Comparison of ENCODE assay signal across 15 cellular contexts in genomic region chrX:6029014-6029413, GRCh38.
A peak's percentile ranks its signal among the peaks of the same experiment; 100 is the strongest.
DNase-seq lines count a peak whose midpoint lies in the region; FAIRE-seq and TF ChIP-seq lines count a peak whose summit lies in the region.
"Had no signal": no experiment of that assay in that cellular context is flagged by ENCODE, and none has a peak within 500 bp of the region (broad histone marks: within the 10 kb centered on the region; RNA-seq: fewer than 3 reads in every experiment).

No MANE protein-coding gene starts in this region.

- H3K27me3 ChIP-seq in bronchial epithelial cell (ENCODE audit: control insufficient read depth, insufficient read depth, low read length), result no peaks in the 10 kb centered on the region

- H3K4me1 Mint-ChIP-seq in neural crest cell, result peaks cover 55% of the 10 kb centered on the region
- H3K4me1 Mint-ChIP-seq: CD14-positive monocyte; CD8-positive, alpha-beta memory T cell had no signal

- peak; percentile 50 for FAIRE-seq in bronchial epithelial cell (lab: Jason Lieb, UNC)
- no peak for FAIRE-seq in H54 (lab: Jason Lieb, UNC)
- FAIRE-seq: GM12878 had no signal

- H3K4me3 Mint-ChIP-seq in neural crest cell, result peak overlapping the region; percentile 22
- H3K4me3 Mint-ChIP-seq: CD14-positive monocyte; CD8-positive, alpha-beta memory T cell had no signal

- no peak for TF ChIP-seq CTCF in bronchial epithelial cell (IDR thresholded peaks at IDR 0.05; ENCODE audit: insufficient read depth, low read length, severe bottlenecking)
- TF ChIP-seq CTCF in neural crest cell (conservative IDR thresholded peaks at IDR 0.05), result no peak

- no peaks in the 10 kb centered on the region for H3K36me3 ChIP-seq in bronchial epithelial cell (ENCODE audit: control insufficient read depth, insufficient read depth, low read length)

- DNase-seq in DMS53 (lab: John Stamatoyannopoulos, UW) (peak; percentile 6), DMS53 treated with DMSO at 0.1 percent for 48 hours (lab: John Stamatoyannopoulos, UW; ENCODE audit: unreplicated experiment) (no peak), NCI-H510A (lab: John Stamatoyannopoulos, UW) (peak; percentile 34), bronchial epithelial cell (ENCODE audit: low read depth) (peak; percentile 76), neural crest cell (ENCODE audit: low read depth, low spot score) (no peak), H54 (ENCODE audit: insufficient read length, low spot score) (no peak), NCI-H446 treated with DMSO at 0.1 percent for 48 hours (lab: John Stamatoyannopoulos, UW) (no peak)
- no peak for DNase-seq in stimulated activated CD4-positive, alpha-beta T cell treated with anti-CD3 and anti-CD28 coated beads, Interleukin-4, amount 100 ng/mL, for 4 hours
- DNase-seq: Caco-2; CD8-positive, alpha-beta memory T cell; H7; IMR-90; KBM-7 had no signal

- no peak overlapping the region for H3K4me3 ChIP-seq in bronchial epithelial cell (ENCODE audit: low read depth, low read length)
- H3K4me3 ChIP-seq: GM12878 had no signal

- TF ChIP-seq POLR2A in H54 (IDR thresholded peaks at IDR 0.05; ENCODE audit: low read depth, low read length), result no peak

- no peaks in the 10 kb centered on the region for H3K27me3 Mint-ChIP-seq in neural crest cell (ENCODE audit: low read depth)

- peaks cover 8% of the 10 kb centered on the region for H3K36me3 Mint-ChIP-seq in neural crest cell (ENCODE audit: low read depth)
- H3K36me3 Mint-ChIP-seq: CD14-positive monocyte; CD8-positive, alpha-beta memory T cell had no signal

- peaks cover 5% of the 10 kb centered on the region for H3K9me3 Mint-ChIP-seq in neural crest cell

- no peak overlapping the region for H3K27ac Mint-ChIP-seq in neural crest cell (ENCODE audit: unreplicated experiment)
- H3K27ac Mint-ChIP-seq: CD14-positive monocyte; CD8-positive, alpha-beta memory T cell had no signal

Comparison
In these comparisons a context has a peak if more than half of its experiments do, and no peak if none do; other contexts are left out.
1. DNase-seq: peak in DMS53 (single experiment), NCI-H510A (single experiment) and bronchial epithelial cell (single experiment); none in DMS53 treated with DMSO at 0.1 percent for 48 hours (single experiment), neural crest cell (single experiment), H54 (single experiment), NCI-H446 treated with DMSO at 0.1 percent for 48 hours (single experiment) and stimulated activated CD4-positive, alpha-beta T cell treated with anti-CD3 and anti-CD28 coated beads, Interleukin-4, amount 100 ng/mL, for 4 hours (0 of 2).